Comparison of ENCODE assay signal across 8 cellular contexts in the genomic region with DNA sequence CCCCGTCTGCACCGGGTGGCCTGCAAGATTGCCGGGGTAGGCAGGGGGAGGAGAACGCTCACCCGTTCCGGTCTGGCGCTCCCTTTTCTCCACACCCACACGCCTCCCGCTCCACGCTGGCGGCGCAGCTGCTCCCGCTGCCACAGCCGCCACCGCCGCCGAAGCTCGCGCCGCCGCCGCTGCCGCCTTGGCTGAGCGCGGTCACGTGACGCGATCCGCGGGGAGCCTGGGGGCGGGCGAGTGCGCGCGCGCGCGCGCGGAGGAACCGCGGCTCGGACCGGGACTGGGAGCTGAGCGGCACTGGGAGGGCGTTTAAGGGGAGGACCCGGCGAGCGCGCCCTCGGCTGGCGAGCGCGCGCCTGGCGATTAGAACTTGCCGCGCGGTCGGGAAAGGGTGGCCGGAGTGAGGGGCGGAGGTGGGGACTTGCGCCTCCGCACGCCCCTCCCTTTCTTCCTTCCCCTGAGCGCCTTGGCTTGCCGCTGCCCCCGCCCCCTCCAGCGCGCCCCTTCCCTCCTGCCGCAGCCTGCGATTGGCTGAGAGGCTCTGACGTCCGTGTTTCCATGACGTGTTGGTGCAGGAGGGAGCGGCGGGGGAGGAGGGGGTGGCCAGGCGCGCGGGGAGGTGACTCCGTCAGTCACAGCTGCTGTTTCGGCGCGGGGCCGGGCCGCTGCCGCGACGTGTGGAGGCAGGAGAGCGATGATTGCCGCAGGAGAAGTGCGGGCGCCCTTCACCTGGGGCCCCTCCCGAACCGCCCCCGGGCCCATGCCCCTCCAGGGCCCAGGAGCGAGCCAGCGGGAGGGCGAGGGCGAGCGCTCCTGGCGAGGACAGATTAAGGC. TPM values are rescaled to one million over a fixed set of nuclear protein-coding genes. Genes with fewer than 3 reads are reported as not detected.
DNase-seq lines count a peak whose midpoint lies in the region; ATAC-seq and TF ChIP-seq lines count a peak whose summit lies in the region.

No MANE protein-coding gene starts in this region.

- H3K4me3 Mint-ChIP-seq in GM23338 (peak overlapping the region; percentile 83), naive B cell (peak overlapping the region; percentile 92 to 99 (median 95))
- H3K4me3 Mint-ChIP-seq in stimulated activated effector memory CD8-positive, alpha-beta T cell treated with anti-CD3 and anti-CD28 coated beads, Interleukin-12 subunit alpha, Interleukin-12 subunit beta, amount 100 ng/mL, for 72 hours = peak overlapping the region; percentile 89

- peak overlapping the region; percentile 95 for H2AFZ ChIP-seq in GM23338

- peak; percentile 77 for ATAC-seq in GM23338
- peak; percentile 65 for ATAC-seq in naive B cell (ENCODE audit: low read depth in 2 of 2)
- peak; percentile 85 for ATAC-seq in stimulated activated effector memory CD8-positive, alpha-beta T cell treated with anti-CD3 and anti-CD28 coated beads, Interleukin-12 subunit alpha, Interleukin-12 subunit beta, amount 100 ng/mL, for 72 hours

- DNase-seq in Daoy (ENCODE audit: low read depth) = peak; percentile 100
- DNase-seq in GM23338 (ENCODE audit: low spot score) = peak; percentile 98
- peak; percentile 96 to 98 for DNase-seq in Kasumi-1 (lab: John Stamatoyannopoulos, UW)
- peak; percentile 95 for DNase-seq in RKO (ENCODE audit: low spot score)
- DNase-seq in activated T-helper 1 cell treated with anti-CD3 and anti-CD28 coated beads, Interleukin-2, amount 50 U/mL, for 16 hours (ENCODE audit: low read depth in 1 of 2, low spot score in 1 of 2) = peak; percentile 98 to 99
- peak; percentile 100 for DNase-seq in fibroblast of gingiva (ENCODE audit: low read depth)
- peak; percentile 98 for DNase-seq in naive B cell
- peak; percentile 94 to 98 for DNase-seq in stimulated activated effector memory CD8-positive, alpha-beta T cell treated with anti-CD3 and anti-CD28 coated beads, Interleukin-12 subunit alpha, Interleukin-12 subunit beta, amount 100 ng/mL, for 72 hours (ENCODE audit: low spot score in 2 of 2)

- H3K27ac Mint-ChIP-seq in GM23338 (peak overlapping the region; percentile 93), naive B cell (peak overlapping the region; percentile 97 to 99 (median 98))
- H3K27ac Mint-ChIP-seq in stimulated activated effector memory CD8-positive, alpha-beta T cell treated with anti-CD3 and anti-CD28 coated beads, Interleukin-12 subunit alpha, Interleukin-12 subunit beta, amount 100 ng/mL, for 72 hours = peak overlapping the region; percentile 93

- H3K27me3 Mint-ChIP-seq in GM23338 (ENCODE audit: insufficient read depth, low read depth, poor library complexity) (peaks cover 40% of the 10 kb centered on the region), naive B cell (no peaks in the 10 kb centered on the region)

- peaks cover 16% of the 10 kb centered on the region for H3K4me1 Mint-ChIP-seq in GM23338
- H3K4me1 Mint-ChIP-seq in naive B cell = peaks cover 33 to 46% (median 34%) of the 10 kb centered on the region in 3 donors
- H3K4me1 Mint-ChIP-seq in stimulated activated effector memory CD8-positive, alpha-beta T cell treated with anti-CD3 and anti-CD28 coated beads, Interleukin-12 subunit alpha, Interleukin-12 subunit beta, amount 100 ng/mL, for 72 hours = peaks cover 21% of the 10 kb centered on the region

- peaks cover 51% of the 10 kb centered on the region for H3K27me3 ChIP-seq in GM23338 (ENCODE audit: insufficient read depth)

- H3K36me3 ChIP-seq in GM23338 (ENCODE audit: insufficient read depth) = no peaks in the 10 kb centered on the region

- H4K20me1 ChIP-seq in GM23338 (replicated peaks; ENCODE audit: insufficient read depth) = peaks cover 29% of the 10 kb centered on the region

- peaks cover 3% of the 10 kb centered on the region; the same call in 2 of the 3 replicates for H3K36me3 Mint-ChIP-seq in GM23338 (ENCODE audit: low read depth)
- H3K36me3 Mint-ChIP-seq in naive B cell = peaks cover 11 to 18% of the 10 kb centered on the region in 2 donors
- peaks cover 25% of the 10 kb centered on the region for H3K36me3 Mint-ChIP-seq in stimulated activated effector memory CD8-positive, alpha-beta T cell treated with anti-CD3 and anti-CD28 coated beads, Interleukin-12 subunit alpha, Interleukin-12 subunit beta, amount 100 ng/mL, for 72 hours

- peak overlapping the region; percentile 77 for H3K4me3 ChIP-seq in GM23338

- no peaks in the 10 kb centered on the region for H3F3A ChIP-seq in GM23338 (replicated peaks; ENCODE audit: low read depth)

- H3K79me2 ChIP-seq in GM23338 (replicated peaks; ENCODE audit: insufficient read depth) = peaks cover 37% of the 10 kb centered on the region

- peaks cover 4% of the 10 kb centered on the region; the same call in 1 of the 2 replicates for H3K9me2 ChIP-seq in GM23338 (ENCODE audit: insufficient read depth)

- peak overlapping the region; percentile 91 for H3K4me2 ChIP-seq in GM23338

- peaks cover 11% of the 10 kb centered on the region for H3K9me3 Mint-ChIP-seq in GM23338
- no peaks in the 10 kb centered on the region for H3K9me3 Mint-ChIP-seq in naive B cell
- no peaks in the 10 kb centered on the region for H3K9me3 Mint-ChIP-seq in stimulated activated effector memory CD8-positive, alpha-beta T cell treated with anti-CD3 and anti-CD28 coated beads, Interleukin-12 subunit alpha, Interleukin-12 subunit beta, amount 100 ng/mL, for 72 hours

- H3K4me1 ChIP-seq in GM23338 (ENCODE audit: insufficient read depth) = peaks cover 11% of the 10 kb centered on the region

- TF ChIP-seq CTCF in GM23338 (conservative IDR thresholded peaks at IDR 0.05; ENCODE audit: low read depth in 2 of 2) = no peak

- H3K27ac ChIP-seq in GM23338 (ENCODE audit: low read depth) = peak overlapping the region; percentile 12; the same call in 1 of the 2 replicates

TF ChIP-seq in GM23338, 12 proteins besides CTCF, POLR2A, EP300 and RAD21:
- TF ChIP-seq ZNF114 (CRISPR knock-in tag; IDR thresholded peaks at IDR 0.05) (no peak), POLR2AphosphoS5 (IDR thresholded peaks at IDR 0.05; ENCODE audit: low read depth) (peak; percentile 41; the same call in 1 of the 2 replicates), NANOG (IDR thresholded peaks at IDR 0.05; ENCODE audit: borderline replicate concordance) (no peak), CREB1 (CRISPR knock-in tag; IDR thresholded peaks at IDR 0.05; ENCODE audit: low read depth) (peak; percentile 96)

RNA-seq across cellular contexts. Expression of gene ATP2B1, which starts 0.7 kb away (rescaled TPM):
- total RNA-seq in Daoy (2014; rRNA removed; shearing (Covaris generic)) = 26.9 and 37.0 TPM in 2 replicates
- total RNA-seq in GM23338 (2014; rRNA removed; shearing (Covaris generic)) = 20.4 and 42.3 TPM in 2 replicates
- 27.4 and 39.3 TPM in 2 replicates for polyA plus RNA-seq in GM23338 (2016; fragmentation: Nextera tagmentation; extraction: Ambion mirVana)
- 100 to 1,000 TPM in 3 of 6 donors, 10 to 100 TPM in 3; 92.2 to 113 (median 103) TPM for polyA plus RNA-seq in naive B cell (ENCODE audit: low read depth in 6 of 6)

Comparison
In these comparisons a context has a peak if more than half of its experiments do, and no peak if none do; other contexts are left out.
1. Peak in every context shown above with its lines: DNase-seq, ATAC-seq, H3K4me3 ChIP-seq and H3K27ac ChIP-seq.